9 cellular contexts compared by ENCODE assay signal in the genomic region with DNA sequence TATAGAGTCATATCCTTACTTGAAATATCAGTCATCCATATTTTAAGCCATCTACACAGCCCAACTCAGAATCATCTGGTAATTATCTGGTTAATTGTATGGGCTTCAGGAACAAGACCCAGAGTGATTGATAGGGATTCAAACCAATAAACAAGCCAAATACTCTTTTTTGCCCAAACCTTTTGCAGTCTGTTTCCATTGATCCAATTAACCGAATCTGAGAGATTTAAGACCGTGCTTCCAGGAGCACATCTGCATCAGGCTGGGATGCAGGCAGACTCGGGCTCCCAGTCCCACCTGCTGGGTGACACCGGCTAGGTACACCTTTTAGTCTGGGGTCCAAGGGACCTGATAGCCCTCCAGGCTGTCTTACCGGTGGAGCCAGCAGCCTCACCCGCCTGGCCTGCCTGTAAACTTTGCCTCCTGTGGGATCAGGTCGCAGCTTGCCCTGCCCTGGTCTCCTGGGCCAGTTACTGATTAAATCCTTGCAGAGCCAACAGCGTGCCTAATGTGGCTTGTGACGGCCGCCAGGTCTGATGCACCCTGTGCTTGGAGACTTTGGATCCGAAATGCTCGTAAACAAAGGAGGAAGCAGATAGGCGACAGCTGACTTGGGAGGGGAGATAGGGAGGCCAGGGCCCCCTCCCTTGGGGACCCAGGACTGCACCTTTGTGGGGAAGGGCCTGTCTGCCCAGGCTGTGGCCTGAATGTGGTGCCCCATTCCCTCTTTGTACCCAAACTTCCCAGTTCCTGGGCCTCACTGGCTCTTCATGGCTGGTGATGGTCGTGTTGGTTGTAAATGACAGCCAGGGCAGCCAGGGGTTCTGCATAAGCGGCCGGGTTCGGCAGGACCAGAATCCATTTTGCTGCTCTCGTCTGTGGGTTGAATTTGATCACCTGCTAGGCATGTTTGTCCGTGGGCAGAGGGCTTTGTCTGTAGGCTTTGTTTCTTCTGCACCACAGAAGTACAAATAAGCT. TPM values are rescaled to one million over a fixed set of nuclear protein-coding genes. Genes with fewer than 3 reads are reported as not detected.
DNase-seq lines count a peak whose midpoint lies in the region; ATAC-seq and TF ChIP-seq lines count a peak whose summit lies in the region.
"Had no signal": no experiment of that assay in that cellular context is flagged by ENCODE, and none has a peak within 500 bp of the region (broad histone marks: within the 10 kb centered on the region; RNA-seq: fewer than 3 reads in every experiment).

No MANE protein-coding gene starts in this region.

- H3K4me3 Mint-ChIP-seq in activated CD4-positive, alpha-beta memory T cell treated with anti-CD3 and anti-CD28 coated beads for 36 hours, result no peak overlapping the region

- H4K20me1 ChIP-seq in PC-9 (ENCODE audit: insufficient read depth), result peaks cover 57% of the 10 kb centered on the region

- H3K79me2 ChIP-seq in PC-9 (ENCODE audit: low read depth), result peaks cover 84% of the 10 kb centered on the region

- H3K4me1 Mint-ChIP-seq in activated CD4-positive, alpha-beta memory T cell treated with anti-CD3 and anti-CD28 coated beads for 36 hours (ENCODE audit: low read depth), result peaks cover 58% of the 10 kb centered on the region

- H3K9me3 ChIP-seq in PC-9 (ENCODE audit: insufficient read depth, low read depth), result no peaks in the 10 kb centered on the region
- no peaks in the 10 kb centered on the region for H3K9me3 ChIP-seq in esophagus squamous epithelium

- 35 to 38% methylated on average over 13 to 14 of the region's 19 CpGs for WGBS in esophagus squamous epithelium, 2 donors

- H3K27me3 Mint-ChIP-seq in activated CD4-positive, alpha-beta memory T cell treated with anti-CD3 and anti-CD28 coated beads for 36 hours, result no peaks in the 10 kb centered on the region

- POLR2A ChIA-PET in PC-9 (lab: Charles Lee; ENCODE audit: unreplicated experiment), result no interaction called here
- POLR2A ChIA-PET in activated CD4-positive, alpha-beta memory T cell treated with anti-CD3 and anti-CD28 coated beads for 36 hours (lab: Charles Lee), result no interaction called here

- no peak overlapping the region for H2AFZ ChIP-seq in PC-9

- H3K27ac ChIP-seq in PC-9 (peak overlapping the region; percentile 81), esophagus squamous epithelium (peak overlapping the region; percentile 93 to 97 (median 96))
- H3K27ac ChIP-seq: 22Rv1 had no signal

- H3K36me3 ChIP-seq in PC-9 (ENCODE audit: low read depth) (no peaks in the 10 kb centered on the region), esophagus squamous epithelium (no peaks in the 10 kb centered on the region)

- no TSS peak for BruUV-seq in PC-9 (replicated peaks; lab: Mats Ljungman, UMichigan)

- peaks cover 13% of the 10 kb centered on the region for H3K36me3 Mint-ChIP-seq in activated CD4-positive, alpha-beta memory T cell treated with anti-CD3 and anti-CD28 coated beads for 36 hours

- H3K9me2 ChIP-seq in PC-9 (ENCODE audit: insufficient read depth), result no peaks in the 10 kb centered on the region

- H3K4me2 ChIP-seq in PC-9, result peak overlapping the region; percentile 85

- no peaks in the 10 kb centered on the region for H3K27me3 ChIP-seq in PC-9 (ENCODE audit: insufficient read depth, low read depth)
- no peaks in the 10 kb centered on the region for H3K27me3 ChIP-seq in esophagus squamous epithelium

- TF ChIP-seq POLR2A in esophagus squamous epithelium (IDR thresholded peaks at IDR 0.05), result peak in 2 of 4 donors; percentile 16 to 28

- ATAC-seq in HG03175 (IDR thresholded peaks at IDR 0.05; ENCODE audit: unreplicated experiment), result no peak

- peak overlapping the region; percentile 92 for H3K4me3 ChIP-seq in PC-9
- peak overlapping the region; percentile 91 to 98 (median 96) for H3K4me3 ChIP-seq in esophagus squamous epithelium
- H3K4me3 ChIP-seq in retinal pigment epithelial cell (ENCODE audit: low read length), result peak overlapping the region; percentile 88

- no peak overlapping the region for H3K27ac Mint-ChIP-seq in activated CD4-positive, alpha-beta memory T cell treated with anti-CD3 and anti-CD28 coated beads for 36 hours

- CTCF ChIA-PET in PC-9 (lab: Charles Lee), result no interaction called here
- CTCF ChIA-PET in activated CD4-positive, alpha-beta memory T cell treated with anti-CD3 and anti-CD28 coated beads for 36 hours (lab: Charles Lee), result interaction anchor here (0.6 kb wide), 1 partner anchor 176 kb away, joined by 3 read pairs; no protein-coding TSS in a partner anchor

- intact Hi-C loops in PC-9 (cut with micrococcal nuclease; ENCODE audit: unreplicated experiment) (loop anchor here (1.0 to 5.0 kb wide), 3 partner anchors 41 to 184 kb away; no protein-coding TSS in a partner anchor), esophagus squamous epithelium (cut with DNase I) (loop anchor here (5.0 kb wide), 1 partner anchor 164 kb away; no protein-coding TSS in a partner anchor)
- intact Hi-C loops in activated CD4-positive, alpha-beta memory T cell treated with anti-CD3 and anti-CD28 coated beads for 36 hours (cut with micrococcal nuclease), result loop anchor here (5.0 kb wide), 1 partner anchor 184 kb away; no protein-coding TSS in a partner anchor

- H3K9me3 Mint-ChIP-seq in activated CD4-positive, alpha-beta memory T cell treated with anti-CD3 and anti-CD28 coated beads for 36 hours, result peaks cover 13% of the 10 kb centered on the region

- H3F3A ChIP-seq in PC-9 (ENCODE audit: insufficient read depth, low read depth), result peaks cover 22% of the 10 kb centered on the region; the same call in 1 of the 2 replicates

- peaks cover 25% of the 10 kb centered on the region for H3K4me1 ChIP-seq in PC-9 (replicated peaks; ENCODE audit: insufficient read depth)
- H3K4me1 ChIP-seq in esophagus squamous epithelium, result peaks cover 34 to 81% (median 47%) of the 10 kb centered on the region in 3 donors

- peak; percentile 39 for DNase-seq in DMS 273 (lab: John Stamatoyannopoulos, UW; ENCODE audit: unreplicated experiment)
- DNase-seq in DMS 273 treated with DMSO at 0.1 percent for 48 hours (lab: John Stamatoyannopoulos, UW), result no peak
- DNase-seq in PC-9, result peak in 1 of 2 experiments; percentile 33
- no peak for DNase-seq in esophagus squamous epithelium (lab: John Stamatoyannopoulos, UW)
- DNase-seq in retinal pigment epithelial cell (ENCODE audit: low read depth), result no peak
- no peak for DNase-seq in dedifferentiated amniotic fluid mesenchymal stem cell (ENCODE audit: extremely low spot score)
- no peak for DNase-seq in activated CD4-positive, alpha-beta memory T cell treated with anti-CD3 and anti-CD28 coated beads for 36 hours

- no peak for TF ChIP-seq CTCF in PC-9 (conservative IDR thresholded peaks at IDR 0.05)
- TF ChIP-seq CTCF in esophagus squamous epithelium (IDR thresholded peaks at IDR 0.05), result peak in 1 of 6 experiments; percentile 4
- no peak for TF ChIP-seq CTCF in retinal pigment epithelial cell (conservative IDR thresholded peaks at IDR 0.05; ENCODE audit: low read depth, low read length)

RNA-seq across cellular contexts. Expression of gene CMIP, which starts 3.8 kb away (rescaled TPM):
- total RNA-seq in PC-9 (2021) (92.1 and 96.6 TPM in 2 replicates), esophagus squamous epithelium (10 to 100 TPM; 17.1 to 60.5 (median 39.7) TPM)
- 10 to 100 TPM; 35.0 to 36.6 TPM for total RNA-seq in activated CD4-positive, alpha-beta memory T cell treated with anti-CD3 and anti-CD28 coated beads for 36 hours
